In the genomic region with DNA sequence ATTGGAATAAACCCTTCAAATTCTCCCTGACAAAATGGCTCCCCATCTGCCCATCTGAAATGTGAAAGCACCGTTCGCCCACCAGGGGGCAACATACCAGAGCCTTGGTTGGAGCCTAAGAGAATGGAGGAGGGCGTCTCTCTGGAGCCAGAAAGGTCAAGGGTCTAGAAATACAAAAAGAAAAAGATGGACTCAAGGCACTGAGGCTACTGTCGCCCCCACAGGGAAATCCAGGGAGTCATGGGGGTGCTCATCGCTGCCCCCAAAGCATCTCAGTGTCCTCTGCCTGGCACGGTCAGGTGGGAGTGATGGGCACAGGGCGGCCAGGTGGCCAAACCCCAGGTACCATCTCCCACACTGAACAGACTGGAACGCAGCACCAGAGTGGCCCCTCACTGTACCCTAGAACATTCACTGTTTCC, we compare ENCODE assay signal across 8 cellular contexts.
DNase-seq lines count a peak whose midpoint lies in the region; ATAC-seq and TF ChIP-seq lines count a peak whose summit lies in the region.

No MANE protein-coding gene starts in this region.

- ATAC-seq in heart right ventricle = peak in 1 of 8 donors; percentile 46
- no peak for ATAC-seq in GM19395 (IDR thresholded peaks at IDR 0.05; ENCODE audit: unreplicated experiment)

- H3K4me1 ChIP-seq in heart right ventricle = peaks cover 0 to 18% (median 3%) of the 10 kb centered on the region in 9 donors
- H3K4me1 ChIP-seq in right atrium auricular region = peaks cover 0 to 5% of the 10 kb centered on the region in 2 donors

- H3K9me3 ChIP-seq in heart right ventricle (no peaks in the 10 kb centered on the region), right atrium auricular region (no peaks in the 10 kb centered on the region)

- H3K4me3 ChIP-seq in heart right ventricle (no peak overlapping the region), right atrium auricular region (no peak overlapping the region)

- H3K27me3 ChIP-seq in heart right ventricle (no peaks in the 10 kb centered on the region), right atrium auricular region (no peaks in the 10 kb centered on the region)

- TF ChIP-seq CTCF in heart right ventricle (IDR thresholded peaks at IDR 0.05) (peak; percentile 16 to 58 (median 44)), right atrium auricular region (IDR thresholded peaks at IDR 0.05) (peak in 1 of 2 donors; percentile 55)

- peaks cover 0 to 100% (median 56%) of the 10 kb centered on the region in 9 donors for H3K36me3 ChIP-seq in heart right ventricle
- peaks cover 58% of the 10 kb centered on the region for H3K36me3 ChIP-seq in right atrium auricular region

- intact Hi-C loops in heart right ventricle (cut with DNase I) = no loop called here

- DNase-seq in heart right ventricle = peak in 1 of 2 donors; percentile 26
- DNase-seq in right atrium auricular region (ENCODE audit: low spot score) = no peak
- peak; percentile 49 for DNase-seq in OCI-M1 (lab: John Stamatoyannopoulos, UW)
- DNase-seq in activated effector memory CD4-positive, alpha-beta T cell treated with Interleukin-2 at 50 U/mL for 16 hours = peak; percentile 18
- DNase-seq in iPS-NIHi11 (ENCODE audit: low spot score) = peak; percentile 75
- DNase-seq in stimulated activated CD8-positive, alpha-beta memory T cell treated with anti-CD3 and anti-CD28 coated beads, Interleukin-15, amount 100 ng/mL, for 1 hour (ENCODE audit: low read depth) = peak; percentile 12
- no peak for DNase-seq in GF-D8 (lab: John Stamatoyannopoulos, UW)

- H3K27ac ChIP-seq in heart right ventricle = no peak overlapping the region
- H3K27ac ChIP-seq in right atrium auricular region = no peak overlapping the region

- WGBS in heart right ventricle, 2 donors = 96 to 97% methylated on average over 8 of the region's 8 CpGs

Comparison
In these comparisons a context has a peak if more than half of its experiments do, and no peak if none do; other contexts are left out.
1. DNase-seq: peak in OCI-M1 (single experiment), activated effector memory CD4-positive, alpha-beta T cell treated with Interleukin-2 at 50 U/mL for 16 hours (single experiment), iPS-NIHi11 (single experiment) and stimulated activated CD8-positive, alpha-beta memory T cell treated with anti-CD3 and anti-CD28 coated beads, Interleukin-15, amount 100 ng/mL, for 1 hour (single experiment); none in right atrium auricular region (single experiment) and GF-D8 (single experiment).